In the genomic region with DNA sequence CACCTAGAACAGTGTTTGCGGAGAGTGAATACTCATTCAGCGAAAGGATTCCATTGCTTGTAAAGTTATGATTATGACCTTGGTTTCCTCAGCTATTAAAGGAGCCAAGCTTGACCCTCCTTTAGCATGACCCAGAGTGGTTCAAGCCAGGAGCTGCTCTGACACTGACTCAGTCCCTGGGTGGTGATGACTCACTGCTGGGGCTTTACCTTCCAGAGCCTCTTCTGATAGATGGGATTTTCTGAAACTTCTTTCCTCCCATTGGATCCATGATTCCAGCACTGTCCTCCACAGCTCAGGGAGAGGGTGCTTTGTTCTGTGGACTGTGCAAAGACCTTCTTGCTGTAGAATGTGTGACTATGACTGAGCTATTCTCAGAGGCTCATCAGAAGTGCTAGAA, we compare ENCODE assay signal across 10 cellular contexts.
DNase-seq lines count a peak whose midpoint lies in the region; ATAC-seq, FAIRE-seq and TF ChIP-seq lines count a peak whose summit lies in the region.
"Had no signal": no experiment of that assay in that cellular context is flagged by ENCODE, and none has a peak within 500 bp of the region (broad histone marks: within the 10 kb centered on the region; RNA-seq: fewer than 3 reads in every experiment).

No MANE protein-coding gene starts in this region.

- H3K79me2 ChIP-seq in astrocyte (ENCODE audit: insufficient read depth, low read length) = no peaks in the 10 kb centered on the region

- no peak overlapping the region for H3K4me3 Mint-ChIP-seq in astrocyte (ENCODE audit: unreplicated experiment)

- no peak for TF ChIP-seq CTCF in astrocyte (IDR thresholded peaks at IDR 0.05; ENCODE audit: insufficient read depth, low read depth, low read length)
- no peak for TF ChIP-seq CTCF in Peyer's patch (IDR thresholded peaks at IDR 0.05)

- H3K27ac Mint-ChIP-seq in astrocyte (ENCODE audit: unreplicated experiment) = no peak overlapping the region

- H3K9me3 Mint-ChIP-seq in astrocyte (ENCODE audit: unreplicated experiment) = no peaks in the 10 kb centered on the region
- H3K9me3 Mint-ChIP-seq: IgD-negative memory B cell had no signal

- no peak overlapping the region for H3K9ac ChIP-seq in astrocyte (ENCODE audit: low read length)

- no peaks in the 10 kb centered on the region for H3K36me3 Mint-ChIP-seq in astrocyte (ENCODE audit: low read depth, unreplicated experiment)
- H3K36me3 Mint-ChIP-seq: IgD-negative memory B cell had no signal

- H3K4me3 ChIP-seq in astrocyte (ENCODE audit: insufficient read depth, low read depth, low read length) = no peak overlapping the region
- no peak overlapping the region for H3K4me3 ChIP-seq in Peyer's patch

- H2AFZ ChIP-seq in astrocyte (ENCODE audit: low read depth, low read length) = no peak overlapping the region

- ATAC-seq in GM18858 (IDR thresholded peaks at IDR 0.05; ENCODE audit: unreplicated experiment) (peak; percentile 43), HG03108 (IDR thresholded peaks at IDR 0.05; ENCODE audit: unreplicated experiment) (peak; percentile 39)

- no peaks in the 10 kb centered on the region for H4K20me1 ChIP-seq in astrocyte (ENCODE audit: insufficient read depth, low read length)

- H3K27me3 ChIP-seq in astrocyte (ENCODE audit: insufficient read depth, low read length) = peaks cover 34% of the 10 kb centered on the region
- no peaks in the 10 kb centered on the region for H3K27me3 ChIP-seq in Peyer's patch

- H3K4me1 ChIP-seq in astrocyte (ENCODE audit: insufficient read depth, low read length) = peaks cover 5% of the 10 kb centered on the region
- H3K4me1 ChIP-seq in Peyer's patch = peaks cover 0 to 8% (median 2%) of the 10 kb centered on the region in 4 donors

- peaks cover 23% of the 10 kb centered on the region for H3K27me3 Mint-ChIP-seq in astrocyte (ENCODE audit: low read depth, unreplicated experiment)
- H3K27me3 Mint-ChIP-seq: IgD-negative memory B cell had no signal

- in situ Hi-C loops in ACHN (cut with HindIII; ENCODE audit: low pct_ligation_motif_present, low pct_unique_long_range_greater_than_20kb, low sequenced_read_pairs) = no loop called here
- in situ Hi-C loops in G401 (cut with HindIII; ENCODE audit: low sequenced_read_pairs) = no loop called here

- no peak for TF ChIP-seq POLR2A in Peyer's patch (IDR thresholded peaks at IDR 0.05)

- peak; percentile 26 for FAIRE-seq in astrocyte (lab: Jason Lieb, UNC)
- FAIRE-seq: TTC549 had no signal

- no peak overlapping the region for H3K27ac ChIP-seq in astrocyte (ENCODE audit: low read depth, low read length)
- H3K27ac ChIP-seq in Peyer's patch = no peak overlapping the region

- no peaks in the 10 kb centered on the region for H3K9me3 ChIP-seq in astrocyte (ENCODE audit: insufficient read depth, low read depth, low read length)
- H3K9me3 ChIP-seq in Peyer's patch = no peaks in the 10 kb centered on the region

- H3K4me2 ChIP-seq in astrocyte (ENCODE audit: low read length) = no peak overlapping the region

- peaks cover 10% of the 10 kb centered on the region for H3K4me1 Mint-ChIP-seq in astrocyte (ENCODE audit: low read depth, unreplicated experiment)

- H3K36me3 ChIP-seq in astrocyte (ENCODE audit: insufficient read depth, low read length) (no peaks in the 10 kb centered on the region), Peyer's patch (no peaks in the 10 kb centered on the region)

- DNase-seq in ACHN (peak; percentile 71), astrocyte (ENCODE audit: low read depth) (peak; percentile 19), G401 (ENCODE audit: low spot score) (no peak), GOT3 (lab: John Stamatoyannopoulos, UW) (no peak), 8988T (no peak), Peyer's patch (no peak)

Comparison
In these comparisons a context has a peak if more than half of its experiments do, and no peak if none do; other contexts are left out.
1. DNase-seq: peak in ACHN (single experiment) and astrocyte (single experiment); none in G401 (single experiment), GOT3 (single experiment), 8988T (single experiment) and Peyer's patch (0 of 3).